Comparison of ENCODE assay signal across 1 cellular context in the genomic region with DNA sequence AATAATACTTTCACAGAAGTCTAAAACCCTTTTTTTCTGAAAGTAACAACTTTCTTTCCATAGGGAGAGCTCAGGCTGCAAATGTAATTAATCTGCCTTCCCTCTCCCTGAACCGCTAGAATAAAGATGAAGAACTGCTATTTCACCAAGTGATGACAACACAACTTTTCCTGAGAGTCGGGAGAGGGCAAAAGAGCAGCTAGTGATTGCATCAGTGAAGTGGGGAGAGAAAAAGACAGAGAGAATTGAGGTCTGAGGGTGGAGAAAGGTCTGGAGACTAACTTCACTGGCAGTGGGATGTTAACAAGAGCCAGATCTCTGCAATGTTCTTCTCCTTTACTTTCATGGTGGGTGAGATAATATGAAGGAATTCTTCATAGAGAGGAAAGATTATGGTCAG.
TF ChIP-seq lines count a peak whose summit lies in the region.

No MANE protein-coding gene starts in this region.

TF ChIP-seq in IMR-90, 13 proteins besides CTCF, POLR2A, EP300 and RAD21:
- no peak for TF ChIP-seq MAFK (IDR thresholded peaks at IDR 0.05; ENCODE audit: low read depth, low read length)
- TF ChIP-seq RCOR1 (IDR thresholded peaks at IDR 0.05; ENCODE audit: insufficient replicate concordance, low read length): no peak
- TF ChIP-seq SMC3 (IDR thresholded peaks at IDR 0.05; ENCODE audit: low read depth, low read length): no peak
- no peak for TF ChIP-seq NFE2L2 (IDR thresholded peaks at IDR 0.05; ENCODE audit: low read depth, low read length)
- no peak for TF ChIP-seq RFX5 (IDR thresholded peaks at IDR 0.05; ENCODE audit: low read depth, low read length)
- TF ChIP-seq, protein P1, sequence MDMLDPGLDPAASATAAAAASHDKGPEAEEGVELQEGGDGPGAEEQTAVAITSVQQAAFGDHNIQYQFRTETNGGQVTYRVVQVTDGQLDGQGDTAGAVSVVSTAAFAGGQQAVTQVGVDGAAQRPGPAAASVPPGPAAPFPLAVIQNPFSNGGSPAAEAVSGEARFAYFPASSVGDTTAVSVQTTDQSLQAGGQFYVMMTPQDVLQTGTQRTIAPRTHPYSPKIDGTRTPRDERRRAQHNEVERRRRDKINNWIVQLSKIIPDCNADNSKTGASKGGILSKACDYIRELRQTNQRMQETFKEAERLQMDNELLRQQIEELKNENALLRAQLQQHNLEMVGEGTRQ (IDR thresholded peaks at IDR 0.05; ENCODE audit: low read depth, low read length): no peak
- TF ChIP-seq FOS (IDR thresholded peaks at IDR 0.05; ENCODE audit: low read depth, low read length): no peak
- no peak for TF ChIP-seq BHLHE40 (IDR thresholded peaks at IDR 0.05; ENCODE audit: low read depth, low read length)
- TF ChIP-seq CEBPB (IDR thresholded peaks at IDR 0.05; ENCODE audit: low read depth, low read length): no peak
- TF ChIP-seq MAZ (IDR thresholded peaks at IDR 0.05; ENCODE audit: borderline replicate concordance, low read depth, low read length): no peak
- TF ChIP-seq, protein P2, sequence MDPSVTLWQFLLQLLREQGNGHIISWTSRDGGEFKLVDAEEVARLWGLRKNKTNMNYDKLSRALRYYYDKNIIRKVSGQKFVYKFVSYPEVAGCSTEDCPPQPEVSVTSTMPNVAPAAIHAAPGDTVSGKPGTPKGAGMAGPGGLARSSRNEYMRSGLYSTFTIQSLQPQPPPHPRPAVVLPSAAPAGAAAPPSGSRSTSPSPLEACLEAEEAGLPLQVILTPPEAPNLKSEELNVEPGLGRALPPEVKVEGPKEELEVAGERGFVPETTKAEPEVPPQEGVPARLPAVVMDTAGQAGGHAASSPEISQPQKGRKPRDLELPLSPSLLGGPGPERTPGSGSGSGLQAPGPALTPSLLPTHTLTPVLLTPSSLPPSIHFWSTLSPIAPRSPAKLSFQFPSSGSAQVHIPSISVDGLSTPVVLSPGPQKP (IDR thresholded peaks at IDR 0.05; ENCODE audit: borderline replicate concordance, low read depth, low read length): no peak
- no peak for TF ChIP-seq CHD1 (IDR thresholded peaks at IDR 0.05; ENCODE audit: low read depth, low read length)
- TF ChIP-seq MXI1 (IDR thresholded peaks at IDR 0.05; ENCODE audit: borderline replicate concordance, low read depth, low read length): no peak
TF ChIP-seq in IMR-90: peak in this region for 0.
